Comparison of ENCODE assay signal across 1 cellular context in the genomic region with DNA sequence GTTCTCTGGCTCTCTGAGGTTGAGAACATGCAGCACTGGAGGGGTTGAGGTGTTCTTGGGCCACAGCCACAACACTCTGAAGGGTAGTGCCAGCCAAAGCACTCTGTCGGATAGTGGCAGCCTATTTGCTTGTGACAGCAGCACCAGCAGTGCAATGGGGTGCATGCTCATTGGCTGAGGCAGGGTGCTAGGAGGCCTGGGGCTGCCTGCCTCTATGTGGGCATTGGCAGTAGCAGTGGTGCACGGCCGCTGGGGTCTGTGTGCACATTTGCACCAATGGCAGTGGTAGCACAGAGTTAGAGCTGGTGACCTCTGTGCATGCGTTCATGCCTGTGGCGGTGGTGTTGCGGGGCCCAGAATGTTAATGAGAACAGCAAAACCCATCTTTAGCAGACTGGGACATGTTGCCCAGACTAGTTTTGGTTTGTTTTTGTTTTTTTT.
TF ChIP-seq lines count a peak whose summit lies in the region.

No MANE protein-coding gene starts in this region.

TF ChIP-seq in K562, 482 proteins besides CTCF, POLR2A, EP300 and RAD21 (continued from another document):
- no peak for TF ChIP-seq TSHZ1 (CRISPR knock-in tag; IDR thresholded peaks at IDR 0.05)
- no peak for TF ChIP-seq ZHX1 (conservative IDR thresholded peaks at IDR 0.05; ENCODE audit: low read length)
- TF ChIP-seq ZNF518B (CRISPR knock-in tag; IDR thresholded peaks at IDR 0.05), result no peak
- TF ChIP-seq SNIP1 (IDR thresholded peaks at IDR 0.05; ENCODE audit: low read depth), result no peak
- TF ChIP-seq SETDB1 (IDR thresholded peaks at IDR 0.05; ENCODE audit: low read length), result no peak
- TF ChIP-seq SRSF3 (IDR thresholded peaks at IDR 0.05; ENCODE audit: insufficient read depth, low read length), result no peak
- no peak for TF ChIP-seq IFI16 (CRISPR knock-in tag; IDR thresholded peaks at IDR 0.05)
- TF ChIP-seq USF1 (CRISPR knock-in tag; IDR thresholded peaks at IDR 0.05), result peak; percentile 47; the same call in 1 of the 2 replicates
- no peak for TF ChIP-seq POLR2B (IDR thresholded peaks at IDR 0.05; ENCODE audit: low read depth, partially characterized antibody)
- no peak for TF ChIP-seq BCOR (IDR thresholded peaks at IDR 0.05)
- TF ChIP-seq WHSC1 (IDR thresholded peaks at IDR 0.05; ENCODE audit: low read length), result peak; percentile 30
- TF ChIP-seq GABPA (tag; conservative IDR thresholded peaks at IDR 0.05; ENCODE audit: low read depth), result no peak
- TF ChIP-seq, protein P1, sequence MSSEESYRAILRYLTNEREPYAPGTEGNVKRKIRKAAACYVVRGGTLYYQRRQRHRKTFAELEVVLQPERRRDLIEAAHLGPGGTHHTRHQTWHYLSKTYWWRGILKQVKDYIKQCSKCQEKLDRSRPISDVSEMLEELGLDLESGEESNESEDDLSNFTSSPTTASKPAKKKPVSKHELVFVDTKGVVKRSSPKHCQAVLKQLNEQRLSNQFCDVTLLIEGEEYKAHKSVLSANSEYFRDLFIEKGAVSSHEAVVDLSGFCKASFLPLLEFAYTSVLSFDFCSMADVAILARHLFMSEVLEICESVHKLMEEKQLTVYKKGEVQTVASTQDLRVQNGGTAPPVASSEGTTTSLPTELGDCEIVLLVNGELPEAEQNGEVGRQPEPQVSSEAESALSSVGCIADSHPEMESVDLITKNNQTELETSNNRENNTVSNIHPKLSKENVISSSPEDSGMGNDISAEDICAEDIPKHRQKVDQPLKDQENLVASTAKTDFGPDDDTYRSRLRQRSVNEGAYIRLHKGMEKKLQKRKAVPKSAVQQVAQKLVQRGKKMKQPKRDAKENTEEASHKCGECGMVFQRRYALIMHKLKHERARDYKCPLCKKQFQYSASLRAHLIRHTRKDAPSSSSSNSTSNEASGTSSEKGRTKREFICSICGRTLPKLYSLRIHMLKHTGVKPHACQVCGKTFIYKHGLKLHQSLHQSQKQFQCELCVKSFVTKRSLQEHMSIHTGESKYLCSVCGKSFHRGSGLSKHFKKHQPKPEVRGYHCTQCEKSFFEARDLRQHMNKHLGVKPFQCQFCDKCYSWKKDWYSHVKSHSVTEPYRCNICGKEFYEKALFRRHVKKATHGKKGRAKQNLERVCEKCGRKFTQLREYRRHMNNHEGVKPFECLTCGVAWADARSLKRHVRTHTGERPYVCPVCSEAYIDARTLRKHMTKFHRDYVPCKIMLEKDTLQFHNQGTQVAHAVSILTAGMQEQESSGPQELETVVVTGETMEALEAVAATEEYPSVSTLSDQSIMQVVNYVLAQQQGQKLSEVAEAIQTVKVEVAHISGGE (CRISPR knock-in tag; IDR thresholded peaks at IDR 0.05), result no peak
- no peak for TF ChIP-seq ZKSCAN1 (IDR thresholded peaks at IDR 0.05; ENCODE audit: low read depth, low read length)
- peak; percentile 79; the same call in 1 of the 2 replicates for TF ChIP-seq NR2C2 (CRISPR knock-in tag; IDR thresholded peaks at IDR 0.05)
- TF ChIP-seq NR2C2 (tag; IDR thresholded peaks at IDR 0.05), result no peak
- TF ChIP-seq, protein P2, sequence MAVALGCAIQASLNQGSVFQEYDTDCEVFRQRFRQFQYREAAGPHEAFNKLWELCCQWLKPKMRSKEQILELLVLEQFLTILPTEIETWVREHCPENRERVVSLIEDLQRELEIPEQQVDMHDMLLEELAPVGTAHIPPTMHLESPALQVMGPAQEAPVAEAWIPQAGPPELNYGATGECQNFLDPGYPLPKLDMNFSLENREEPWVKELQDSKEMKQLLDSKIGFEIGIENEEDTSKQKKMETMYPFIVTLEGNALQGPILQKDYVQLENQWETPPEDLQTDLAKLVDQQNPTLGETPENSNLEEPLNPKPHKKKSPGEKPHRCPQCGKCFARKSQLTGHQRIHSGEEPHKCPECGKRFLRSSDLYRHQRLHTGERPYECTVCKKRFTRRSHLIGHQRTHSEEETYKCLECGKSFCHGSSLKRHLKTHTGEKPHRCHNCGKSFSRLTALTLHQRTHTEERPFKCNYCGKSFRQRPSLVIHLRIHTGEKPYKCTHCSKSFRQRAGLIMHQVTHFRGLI (CRISPR knock-in tag; IDR thresholded peaks at IDR 0.05), result no peak
- no peak for TF ChIP-seq CC2D1A (IDR thresholded peaks at IDR 0.05)
- TF ChIP-seq, protein P3, sequence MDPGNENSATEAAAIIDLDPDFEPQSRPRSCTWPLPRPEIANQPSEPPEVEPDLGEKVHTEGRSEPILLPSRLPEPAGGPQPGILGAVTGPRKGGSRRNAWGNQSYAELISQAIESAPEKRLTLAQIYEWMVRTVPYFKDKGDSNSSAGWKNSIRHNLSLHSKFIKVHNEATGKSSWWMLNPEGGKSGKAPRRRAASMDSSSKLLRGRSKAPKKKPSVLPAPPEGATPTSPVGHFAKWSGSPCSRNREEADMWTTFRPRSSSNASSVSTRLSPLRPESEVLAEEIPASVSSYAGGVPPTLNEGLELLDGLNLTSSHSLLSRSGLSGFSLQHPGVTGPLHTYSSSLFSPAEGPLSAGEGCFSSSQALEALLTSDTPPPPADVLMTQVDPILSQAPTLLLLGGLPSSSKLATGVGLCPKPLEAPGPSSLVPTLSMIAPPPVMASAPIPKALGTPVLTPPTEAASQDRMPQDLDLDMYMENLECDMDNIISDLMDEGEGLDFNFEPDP (CRISPR knock-in tag; IDR thresholded peaks at IDR 0.05), result no peak
- no peak for TF ChIP-seq CHCHD3 (CRISPR knock-in tag; IDR thresholded peaks at IDR 0.05)
- no peak for TF ChIP-seq PTTG1 (tag; IDR thresholded peaks at IDR 0.05; ENCODE audit: low read depth)
- TF ChIP-seq, protein P4, sequence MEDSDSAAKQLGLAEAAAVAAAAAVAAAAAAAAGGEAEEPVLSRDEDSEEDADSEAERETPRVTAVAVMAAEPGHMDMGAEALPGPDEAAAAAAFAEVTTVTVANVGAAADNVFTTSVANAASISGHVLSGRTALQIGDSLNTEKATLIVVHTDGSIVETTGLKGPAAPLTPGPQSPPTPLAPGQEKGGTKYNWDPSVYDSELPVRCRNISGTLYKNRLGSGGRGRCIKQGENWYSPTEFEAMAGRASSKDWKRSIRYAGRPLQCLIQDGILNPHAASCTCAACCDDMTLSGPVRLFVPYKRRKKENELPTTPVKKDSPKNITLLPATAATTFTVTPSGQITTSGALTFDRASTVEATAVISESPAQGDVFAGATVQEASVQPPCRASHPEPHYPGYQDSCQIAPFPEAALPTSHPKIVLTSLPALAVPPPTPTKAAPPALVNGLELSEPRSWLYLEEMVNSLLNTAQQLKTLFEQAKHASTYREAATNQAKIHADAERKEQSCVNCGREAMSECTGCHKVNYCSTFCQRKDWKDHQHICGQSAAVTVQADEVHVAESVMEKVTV (CRISPR knock-in tag; IDR thresholded peaks at IDR 0.05), result no peak
- TF ChIP-seq CUX1 (CRISPR knock-in tag; IDR thresholded peaks at IDR 0.05), result no peak
- no peak for TF ChIP-seq GATAD2B (IDR thresholded peaks at IDR 0.05; ENCODE audit: borderline replicate concordance)
- TF ChIP-seq CCAR2 (IDR thresholded peaks at IDR 0.05; ENCODE audit: low read depth, low read length), result no peak
- TF ChIP-seq PTRF (tag; IDR thresholded peaks at IDR 0.05), result no peak
- no peak for TF ChIP-seq LEF1 (IDR thresholded peaks at IDR 0.05)
- peak; percentile 71 for TF ChIP-seq SNRNP70 (optimal IDR thresholded peaks at IDR 0.05; ENCODE audit: low read depth, low read length)
- no peak for TF ChIP-seq U2AF1 (optimal IDR thresholded peaks at IDR 0.05; ENCODE audit: low read depth, low read length)
- no peak for TF ChIP-seq PHB (CRISPR knock-in tag; IDR thresholded peaks at IDR 0.05)
- TF ChIP-seq ZNF224 (CRISPR knock-in tag; IDR thresholded peaks at IDR 0.05), result no peak
